In genomic region chr10:108048898-108049297, GRCh38 we compare ENCODE assay signal across 32 cellular contexts.
"Had no signal": no experiment of that assay in that cellular context is flagged by ENCODE, and none has a peak within 500 bp of the region (broad histone marks: within the 10 kb centered on the region; RNA-seq: fewer than 3 reads in every experiment).

No MANE protein-coding gene starts in this region.

- ATAC-seq: activated naive CD4-positive, alpha-beta T cell treated with anti-CD3 and anti-CD28 coated beads, Interleukin-2, amount 50 U/mL, for 72 hours; activated naive CD8-positive, alpha-beta T cell treated with anti-CD3 and anti-CD28 coated beads, Interleukin-2, amount 50 U/mL, for 24 hours; activated T-cell treated with anti-CD3 and anti-CD28 coated beads, Interleukin-2, amount 50 U/mL, for 4 hours; activated T-cell treated with anti-CD3 and anti-CD28 coated beads, Interleukin-2, amount 50 U/mL, for 72 hours; activated T-helper 17 cell treated with anti-CD3 and anti-CD28 coated beads, Interleukin-2, amount 50 U/mL, for 72 hours; body of pancreas had no signal

- H3K36me3 ChIP-seq: adrenal gland, ascending aorta, brain microvascular endothelial cell, breast epithelium, cardiac muscle cell had no signal

- H3K27ac ChIP-seq: adrenal gland, ascending aorta, body of pancreas, brain microvascular endothelial cell, breast epithelium, cardiac muscle cell had no signal

- H3K4me1 ChIP-seq: adrenal gland, ascending aorta, body of pancreas, breast epithelium had no signal

- H3K9me3 ChIP-seq: adrenal gland, ascending aorta, body of pancreas, breast epithelium had no signal

- H3K27me3 ChIP-seq: adrenal gland, ascending aorta, body of pancreas, brain microvascular endothelial cell, breast epithelium, cardiac muscle cell had no signal

- DNase-seq: activated effector memory CD4-positive, alpha-beta T cell treated with anti-CD3 and anti-CD28 coated beads, Interleukin-2, amount 50 U/mL, for 16 hours; activated effector memory CD4-positive, alpha-beta T cell treated with Interleukin-2 at 50 U/mL for 16 hours; activated gamma-delta T cell; activated gamma-delta T cell treated with Interleukin-2 at 50 U/mL for 16 hours; activated naive CD4-positive, alpha-beta T cell; activated naive CD4-positive, alpha-beta T cell treated with anti-CD3 and anti-CD28 coated beads for 36 hours; activated naive CD4-positive, alpha-beta T cell treated with anti-CD3 and anti-CD28 coated beads, Interleukin-2, amount 10 ng/mL, durations not matched to agents 7 days and 5 days; activated naive CD4-positive, alpha-beta T cell treated with anti-CD3 and anti-CD28 coated beads, Interleukin-2, amount 50 U/mL, for 16 hours; activated naive CD4-positive, alpha-beta T cell treated with Interleukin-2 at 50 U/mL for 16 hours; activated naive CD8-positive, alpha-beta T cell treated with anti-CD3 and anti-CD28 coated beads for 36 hours; activated naive CD8-positive, alpha-beta T cell treated with anti-CD3 and anti-CD28 coated beads, Interleukin-2, amount 10 ng/mL, durations not matched to agents 7 days and 5 days; activated naive CD8-positive, alpha-beta T cell treated with anti-CD3 and anti-CD28 coated beads, Interleukin-2, amount 50 U/mL, for 24 hours; activated T-cell treated with anti-CD3 and anti-CD28 coated beads, Interleukin-2, amount 50 U/mL, for 1 hour; activated T-cell treated with anti-CD3 and anti-CD28 coated beads, Interleukin-2, amount 50 U/mL, for 24 hours; activated T-cell treated with anti-CD3 and anti-CD28 coated beads, Interleukin-2, amount 50 U/mL, for 4 hours; activated T-cell treated with anti-CD3 and anti-CD28 coated beads, Interleukin-2, amount 50 U/mL, for 48 hours; activated T-cell treated with anti-CD3 and anti-CD28 coated beads, Interleukin-2, amount 50 U/mL, for 72 hours; adrenal gland; amniotic stem cell; amygdala; anterior cingulate cortex; aorta; brain microvascular endothelial cell; caudate nucleus; central memory CD4-positive, alpha-beta T cell; cerebellar nuclear complex had no signal

- H3K4me3 ChIP-seq: adrenal gland, ascending aorta, body of pancreas, breast epithelium, cardiac muscle cell had no signal
